1 cellular context compared by ENCODE assay signal in the genomic region with DNA sequence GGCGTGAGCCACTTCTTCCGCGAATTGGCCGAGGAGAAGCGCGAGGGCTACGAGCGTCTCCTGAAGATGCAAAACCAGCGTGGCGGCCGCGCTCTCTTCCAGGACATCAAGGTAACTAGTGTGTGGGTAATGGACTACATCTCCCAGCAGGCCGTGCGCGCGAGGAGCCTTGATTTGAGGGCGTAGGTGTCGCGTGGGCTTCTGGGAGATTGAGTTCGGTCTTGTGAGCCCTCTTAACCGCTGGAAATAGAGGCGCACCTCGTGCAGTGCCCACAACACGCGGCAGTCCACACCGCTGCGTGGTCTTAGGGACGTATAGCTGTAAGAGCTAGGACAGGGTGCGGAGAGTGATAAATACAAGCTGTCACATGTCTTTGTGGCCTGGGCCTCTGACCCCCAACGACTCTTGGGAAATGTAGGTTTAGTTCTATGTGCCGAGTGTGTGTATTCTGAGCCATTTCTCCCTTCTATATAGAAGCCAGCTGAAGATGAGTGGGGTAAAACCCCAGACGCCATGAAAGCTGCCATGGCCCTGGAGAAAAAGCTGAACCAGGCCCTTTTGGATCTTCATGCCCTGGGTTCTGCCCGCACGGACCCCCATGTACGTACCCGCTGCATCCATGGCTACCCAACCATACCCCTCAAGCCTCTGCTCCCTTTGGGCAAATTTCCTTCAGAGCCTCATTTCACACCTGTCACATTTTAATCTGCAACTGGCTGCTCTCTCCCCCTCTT.
A peak's percentile ranks its signal among the peaks of the same experiment; 100 is the strongest.
TF ChIP-seq lines count a peak whose summit lies in the region.

No MANE protein-coding gene starts in this region.

TF ChIP-seq in K562, 482 proteins besides CTCF, POLR2A, EP300 and RAD21 (continued from another document and continues in another):
- no peak for TF ChIP-seq TBL1XR1 (IDR thresholded peaks at IDR 0.05; ENCODE audit: low read length in 2 of 2)
- no peak for TF ChIP-seq DACH1 (IDR thresholded peaks at IDR 0.05; ENCODE audit: partially characterized antibody)
- no peak for TF ChIP-seq HSF4 (CRISPR knock-in tag; IDR thresholded peaks at IDR 0.05; ENCODE audit: borderline replicate concordance)
- TF ChIP-seq NCOA2 (IDR thresholded peaks at IDR 0.05; ENCODE audit: partially characterized antibody in 2 of 2), result no peak
- TF ChIP-seq POLR2B (IDR thresholded peaks at IDR 0.05; ENCODE audit: low read depth, partially characterized antibody), result peak; percentile 2
- no peak for TF ChIP-seq ZNF212 (CRISPR knock-in tag; IDR thresholded peaks at IDR 0.05)
- TF ChIP-seq KDM1A (IDR thresholded peaks at IDR 0.05), result no peak
- TF ChIP-seq ZNF263 (CRISPR knock-in tag; IDR thresholded peaks at IDR 0.05; ENCODE audit: borderline replicate concordance), result no peak; the same call in none of the 2 replicates
- TF ChIP-seq RAD51 (IDR thresholded peaks at IDR 0.05; ENCODE audit: borderline replicate concordance, low read depth), result no peak
- TF ChIP-seq RREB1 (CRISPR knock-in tag; IDR thresholded peaks at IDR 0.05), result no peak
- TF ChIP-seq HOMEZ (CRISPR knock-in tag; IDR thresholded peaks at IDR 0.05), result no peak
- TF ChIP-seq CXXC5 (CRISPR knock-in tag; IDR thresholded peaks at IDR 0.05), result no peak
- no peak for TF ChIP-seq ARHGAP35 (IDR thresholded peaks at IDR 0.05; ENCODE audit: partially characterized antibody)
- no peak for TF ChIP-seq NCOA1 (IDR thresholded peaks at IDR 0.05; ENCODE audit: low read depth)
- TF ChIP-seq WHSC1 (IDR thresholded peaks at IDR 0.05; ENCODE audit: low read length), result no peak
- peak; percentile 86; the same call in 1 of the 2 replicates for TF ChIP-seq PHB (CRISPR knock-in tag; IDR thresholded peaks at IDR 0.05)
- no peak for TF ChIP-seq RBM25 (IDR thresholded peaks at IDR 0.05; ENCODE audit: low read depth, low read length, severe bottlenecking)
- TF ChIP-seq FOXK2 (conservative IDR thresholded peaks at IDR 0.05 in 1 of 2, IDR thresholded peaks at IDR 0.05 in 1 of 2; ENCODE audit: low read depth in 2 of 2), result peak; percentile 5 to 13; a peak in 2 of 4 replicates
- no peak for TF ChIP-seq DIDO1 (tag; IDR thresholded peaks at IDR 0.05; ENCODE audit: low read depth)
- TF ChIP-seq CBFA2T3 (IDR thresholded peaks at IDR 0.05), result no peak
- no peak for TF ChIP-seq MCM5 (IDR thresholded peaks at IDR 0.05; ENCODE audit: low read depth)
- TF ChIP-seq, protein P1, sequence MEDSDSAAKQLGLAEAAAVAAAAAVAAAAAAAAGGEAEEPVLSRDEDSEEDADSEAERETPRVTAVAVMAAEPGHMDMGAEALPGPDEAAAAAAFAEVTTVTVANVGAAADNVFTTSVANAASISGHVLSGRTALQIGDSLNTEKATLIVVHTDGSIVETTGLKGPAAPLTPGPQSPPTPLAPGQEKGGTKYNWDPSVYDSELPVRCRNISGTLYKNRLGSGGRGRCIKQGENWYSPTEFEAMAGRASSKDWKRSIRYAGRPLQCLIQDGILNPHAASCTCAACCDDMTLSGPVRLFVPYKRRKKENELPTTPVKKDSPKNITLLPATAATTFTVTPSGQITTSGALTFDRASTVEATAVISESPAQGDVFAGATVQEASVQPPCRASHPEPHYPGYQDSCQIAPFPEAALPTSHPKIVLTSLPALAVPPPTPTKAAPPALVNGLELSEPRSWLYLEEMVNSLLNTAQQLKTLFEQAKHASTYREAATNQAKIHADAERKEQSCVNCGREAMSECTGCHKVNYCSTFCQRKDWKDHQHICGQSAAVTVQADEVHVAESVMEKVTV (CRISPR knock-in tag; IDR thresholded peaks at IDR 0.05), result no peak
- TF ChIP-seq KHSRP (IDR thresholded peaks at IDR 0.05), result no peak
- no peak for TF ChIP-seq ZNF780A (CRISPR knock-in tag; IDR thresholded peaks at IDR 0.05)
- TF ChIP-seq KLF16 (IDR thresholded peaks at IDR 0.05), result no peak
- 0 out of 2 replicates have a peak, but pooled peaks have one; percentile 5 for TF ChIP-seq DPF2 (IDR thresholded peaks at IDR 0.05)
- no peak for TF ChIP-seq ZNF274 (IDR thresholded peaks at IDR 0.05; ENCODE audit: borderline replicate concordance, low read depth, low read length)
- TF ChIP-seq, protein P2, sequence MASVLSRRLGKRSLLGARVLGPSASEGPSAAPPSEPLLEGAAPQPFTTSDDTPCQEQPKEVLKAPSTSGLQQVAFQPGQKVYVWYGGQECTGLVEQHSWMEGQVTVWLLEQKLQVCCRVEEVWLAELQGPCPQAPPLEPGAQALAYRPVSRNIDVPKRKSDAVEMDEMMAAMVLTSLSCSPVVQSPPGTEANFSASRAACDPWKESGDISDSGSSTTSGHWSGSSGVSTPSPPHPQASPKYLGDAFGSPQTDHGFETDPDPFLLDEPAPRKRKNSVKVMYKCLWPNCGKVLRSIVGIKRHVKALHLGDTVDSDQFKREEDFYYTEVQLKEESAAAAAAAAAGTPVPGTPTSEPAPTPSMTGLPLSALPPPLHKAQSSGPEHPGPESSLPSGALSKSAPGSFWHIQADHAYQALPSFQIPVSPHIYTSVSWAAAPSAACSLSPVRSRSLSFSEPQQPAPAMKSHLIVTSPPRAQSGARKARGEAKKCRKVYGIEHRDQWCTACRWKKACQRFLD (CRISPR knock-in tag; IDR thresholded peaks at IDR 0.05), result no peak
- no peak for TF ChIP-seq FOXM1 (IDR thresholded peaks at IDR 0.05; ENCODE audit: low read depth)
- no peak for TF ChIP-seq FOXM1 (CRISPR knock-in tag; IDR thresholded peaks at IDR 0.05; ENCODE audit: low read depth)
- no peak for TF ChIP-seq CREBBP (IDR thresholded peaks at IDR 0.05; ENCODE audit: low read depth, low read length)
- no peak; the same call in 1 of the 2 replicates for TF ChIP-seq MAFF (IDR thresholded peaks at IDR 0.05; ENCODE audit: low read length)
- TF ChIP-seq, protein P3, sequence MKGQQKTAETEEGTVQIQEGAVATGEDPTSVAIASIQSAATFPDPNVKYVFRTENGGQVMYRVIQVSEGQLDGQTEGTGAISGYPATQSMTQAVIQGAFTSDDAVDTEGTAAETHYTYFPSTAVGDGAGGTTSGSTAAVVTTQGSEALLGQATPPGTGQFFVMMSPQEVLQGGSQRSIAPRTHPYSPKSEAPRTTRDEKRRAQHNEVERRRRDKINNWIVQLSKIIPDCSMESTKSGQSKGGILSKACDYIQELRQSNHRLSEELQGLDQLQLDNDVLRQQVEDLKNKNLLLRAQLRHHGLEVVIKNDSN (CRISPR knock-in tag; IDR thresholded peaks at IDR 0.05), result peak; percentile 41; the same call in 1 of the 2 replicates
- no peak for TF ChIP-seq U2AF2 (optimal IDR thresholded peaks at IDR 0.05; ENCODE audit: low read depth, low read length)
- TF ChIP-seq KDM4B (IDR thresholded peaks at IDR 0.05; ENCODE audit: borderline replicate concordance in 2 of 2, low read depth in 1 of 2), result peak in 1 of 2 experiments; percentile 84; a peak in 1 of 4 replicates
- no peak for TF ChIP-seq SETDB1 (IDR thresholded peaks at IDR 0.05; ENCODE audit: low read length)
- peak; percentile 31 for TF ChIP-seq ZC3H4 (CRISPR knock-in tag; IDR thresholded peaks at IDR 0.05; ENCODE audit: borderline replicate concordance)
- TF ChIP-seq NCOA6 (IDR thresholded peaks at IDR 0.05), result no peak
- TF ChIP-seq ZNF785 (CRISPR knock-in tag; IDR thresholded peaks at IDR 0.05), result no peak
- TF ChIP-seq, protein P4, sequence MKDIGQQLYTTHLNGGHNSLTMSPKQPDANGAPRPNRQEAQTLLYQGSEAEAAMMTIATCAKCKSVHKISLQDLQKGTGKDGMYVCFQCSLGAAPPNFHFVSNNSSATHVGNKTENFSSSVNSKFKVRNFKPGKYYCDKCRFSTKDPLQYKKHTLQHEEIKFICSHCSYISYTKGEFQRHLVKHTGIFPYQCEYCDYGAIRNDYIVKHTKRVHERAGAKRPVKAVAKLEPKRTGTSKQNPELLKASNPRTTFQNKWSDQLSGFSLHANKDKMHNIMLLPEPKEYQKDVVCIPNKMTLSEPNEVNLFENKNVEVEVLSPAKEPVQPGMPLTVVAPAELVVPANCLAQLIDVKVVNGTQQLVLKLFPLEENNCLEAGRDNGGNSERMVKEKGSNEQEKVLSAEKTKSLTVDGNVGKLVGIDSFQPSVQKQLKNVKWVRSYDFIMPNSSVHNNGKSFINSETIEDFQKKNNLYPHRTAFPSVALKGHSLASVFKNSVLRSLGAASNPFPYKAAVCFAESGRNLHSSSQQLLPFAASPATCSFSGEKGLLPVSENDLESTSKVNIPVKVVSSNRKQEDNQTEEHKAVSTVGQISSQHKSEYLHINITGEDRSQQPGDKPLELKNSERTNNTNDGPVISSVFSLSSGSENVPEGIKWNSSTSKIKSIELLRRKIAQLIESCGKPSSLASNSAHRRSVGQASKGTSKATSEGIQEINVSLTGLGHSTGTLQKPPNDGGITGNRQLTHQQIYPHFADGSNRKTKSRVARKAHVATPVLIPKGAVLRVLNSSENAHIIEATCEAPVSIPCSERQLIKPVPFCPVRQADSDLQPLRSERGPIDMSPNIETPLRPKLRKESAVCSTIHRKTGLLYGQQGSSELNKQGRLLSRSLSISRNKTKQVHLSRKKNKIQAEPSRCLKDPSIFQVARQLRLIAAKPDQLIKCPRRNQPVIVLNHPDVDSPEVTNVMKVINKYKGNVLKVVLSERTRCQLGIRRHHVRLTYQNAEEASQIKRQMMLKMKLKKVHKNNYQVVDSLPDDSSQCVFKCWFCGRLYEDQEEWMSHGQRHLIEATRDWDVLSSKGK (CRISPR knock-in tag; IDR thresholded peaks at IDR 0.05), result no peak
- no peak for TF ChIP-seq ZNF311 (CRISPR knock-in tag; IDR thresholded peaks at IDR 0.05)
- TF ChIP-seq MIER1 (IDR thresholded peaks at IDR 0.05; ENCODE audit: low read depth), result 0 out of 2 replicates have a peak, but pooled peaks have one; percentile 9
- TF ChIP-seq AFF1 (IDR thresholded peaks at IDR 0.05; ENCODE audit: low read depth in 1 of 2, partially characterized antibody in 2 of 2), result peak in 1 of 2 experiments; percentile 98
- TF ChIP-seq ZNF551 (CRISPR knock-in tag; IDR thresholded peaks at IDR 0.05), result no peak
